Comparison of ENCODE assay signal across 12 cellular contexts in the genomic region with DNA sequence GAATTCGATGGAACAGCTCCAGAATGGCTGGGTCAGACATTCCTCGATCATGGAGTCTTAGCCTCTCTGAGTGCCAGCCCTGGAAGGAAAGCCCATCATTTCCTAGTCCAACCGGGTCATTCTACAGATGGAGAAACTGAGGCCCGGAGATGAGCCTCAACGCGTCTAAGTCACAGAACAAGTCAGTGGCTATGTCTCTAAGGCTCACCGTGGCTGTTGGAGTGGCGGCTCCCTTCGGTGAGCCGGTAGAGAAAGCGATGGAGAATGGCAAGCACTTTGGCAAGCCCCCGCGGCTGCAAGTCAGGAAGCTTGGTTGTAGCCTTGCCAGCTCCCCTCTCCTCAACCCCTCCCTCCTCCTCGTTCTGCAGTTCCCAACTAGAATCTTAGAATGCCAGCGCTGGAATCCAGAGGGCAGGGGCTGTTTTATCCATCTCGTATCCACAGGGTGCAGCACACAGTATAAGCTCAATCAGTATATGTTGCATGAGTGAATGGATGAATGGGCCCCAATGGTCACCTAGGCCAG. TPM values are rescaled to one million over a fixed set of nuclear protein-coding genes. Genes with fewer than 3 reads are reported as not detected.
A peak's percentile ranks its signal among the peaks of the same experiment; 100 is the strongest.
DNase-seq lines count a peak whose midpoint lies in the region; ATAC-seq and TF ChIP-seq lines count a peak whose summit lies in the region.
"Had no signal": no experiment of that assay in that cellular context is flagged by ENCODE, and none has a peak within 500 bp of the region (broad histone marks: within the 10 kb centered on the region; RNA-seq: fewer than 3 reads in every experiment).

No MANE protein-coding gene starts in this region.

- no peaks in the 10 kb centered on the region for H3K9me3 ChIP-seq in hepatocyte (ENCODE audit: low read depth)
- H3K9me3 ChIP-seq: BLaER1 treated with 17β-estradiol and CSF1 and Interleukin-3, amounts not matched to agents 10 nM and 100 nM had no signal

- TF ChIP-seq CTCF in RWPE1 (conservative IDR thresholded peaks at IDR 0.05; ENCODE audit: low read depth) = no peak
- no peak for TF ChIP-seq CTCF in hepatocyte (IDR thresholded peaks at IDR 0.05; ENCODE audit: poor library complexity)
- TF ChIP-seq CTCF in activated CD8-positive, alpha-beta T cell treated with anti-CD3 and anti-CD28 coated beads for 36 hours (IDR thresholded peaks at IDR 0.05) = no peak

- no peaks in the 10 kb centered on the region for H3K9me2 ChIP-seq in hepatocyte (replicated peaks; ENCODE audit: insufficient read depth)

- no peaks in the 10 kb centered on the region for H4K20me1 ChIP-seq in hepatocyte (ENCODE audit: insufficient read depth, poor library complexity, severe bottlenecking)
- H4K20me1 ChIP-seq: BLaER1 treated with 17β-estradiol and CSF1 and Interleukin-3, amounts not matched to agents 10 nM and 100 nM had no signal

- CTCF ChIA-PET in RWPE1 (lab: Yijun Ruan, JAX) = interaction anchor here (0.6 to 1.3 kb wide), 11 partner anchors 14 to 860 kb away, joined by 3 to 8 read pairs (median 3); no protein-coding TSS in a partner anchor
- CTCF ChIA-PET in activated CD8-positive, alpha-beta T cell treated with anti-CD3 and anti-CD28 coated beads for 36 hours (lab: Charles Lee) = no interaction called here

- H3K4me1 ChIP-seq in hepatocyte (ENCODE audit: insufficient read depth) (peaks cover 17% of the 10 kb centered on the region), rectal smooth muscle tissue (ENCODE audit: control insufficient read depth, insufficient read depth, low read length) (peaks cover 12% of the 10 kb centered on the region)

- H3K79me2 ChIP-seq in hepatocyte = no peaks in the 10 kb centered on the region

- intact Hi-C loops in activated CD8-positive, alpha-beta T cell treated with anti-CD3 and anti-CD28 coated beads for 36 hours (cut with micrococcal nuclease) = no loop called here

- no peak overlapping the region for H3K4me3 ChIP-seq in hepatocyte
- peak overlapping the region; percentile 43 for H3K4me3 ChIP-seq in rectal smooth muscle tissue (ENCODE audit: low read length)
- H3K4me3 ChIP-seq: BLaER1 treated with 17β-estradiol and CSF1 and Interleukin-3, amounts not matched to agents 10 nM and 100 nM had no signal

- no peaks in the 10 kb centered on the region for H3K36me3 Mint-ChIP-seq in activated CD8-positive, alpha-beta T cell treated with anti-CD3 and anti-CD28 coated beads for 36 hours (ENCODE audit: low read depth)

- H2AFZ ChIP-seq in hepatocyte = no peak overlapping the region

- TF ChIP-seq POLR2A in GM18505 (IDR thresholded peaks at IDR 0.05; ENCODE audit: borderline replicate concordance, extremely low read depth, insufficient read depth, insufficient read length) = no peak

- H3K4me1 Mint-ChIP-seq in activated CD8-positive, alpha-beta T cell treated with anti-CD3 and anti-CD28 coated beads for 36 hours (ENCODE audit: low read depth) = no peaks in the 10 kb centered on the region

- H3K27ac ChIP-seq in RWPE1 (peak overlapping the region; percentile 69), hepatocyte (peak overlapping the region; percentile 91), rectal smooth muscle tissue (ENCODE audit: low read depth, low read length) (peak overlapping the region; percentile 42)
- H3K27ac ChIP-seq: BLaER1 treated with 17β-estradiol and CSF1 and Interleukin-3, amounts not matched to agents 10 nM and 100 nM had no signal

- ATAC-seq in activated CD8-positive, alpha-beta T cell treated with anti-CD3 and anti-CD28 coated beads for 36 hours = no peak
- ATAC-seq in GM18505 (IDR thresholded peaks at IDR 0.05; ENCODE audit: unreplicated experiment) = no peak

- no peaks in the 10 kb centered on the region for H3K27me3 ChIP-seq in hepatocyte
- peaks cover 3% of the 10 kb centered on the region for H3K27me3 ChIP-seq in rectal smooth muscle tissue (ENCODE audit: control insufficient read depth, insufficient read depth, low read length)

- DNase-seq in AG08396 (ENCODE audit: low spot score) (peak; percentile 76), RWPE1 (ENCODE audit: low spot score) (no peak), hepatocyte (ENCODE audit: low spot score) (peak; percentile 28), KG1 (lab: John Stamatoyannopoulos, UW) (no peak), iPS-NIHi11 (ENCODE audit: low spot score) (no peak)
- no peak for DNase-seq in activated CD8-positive, alpha-beta T cell treated with anti-CD3 and anti-CD28 coated beads for 36 hours
- DNase-seq: activated CD8-positive, alpha-beta memory T cell treated with anti-CD3 and anti-CD28 coated beads, Interleukin-2, amount 50 U/mL, for 4 hours; NCI-H1417 had no signal

- no peak overlapping the region for H3K27ac Mint-ChIP-seq in activated CD8-positive, alpha-beta T cell treated with anti-CD3 and anti-CD28 coated beads for 36 hours
- H3K27ac Mint-ChIP-seq: T-helper 2 cell treated with Interferon-gamma antibody and Interleukin-4, amounts not matched to agents 5 μg/mL and 100 μg/mL, for 36 hours had no signal

- WGBS in hepatocyte (ENCODE audit: low lambda C conversion rate, missing lambda C conversion rate) = 18% methylated on average over 16 of the region's 16 CpGs

- peak overlapping the region; percentile 88 for H3K4me2 ChIP-seq in hepatocyte
- H3K4me2 ChIP-seq: BLaER1 treated with 17β-estradiol and CSF1 and Interleukin-3, amounts not matched to agents 10 nM and 100 nM had no signal

- POLR2A ChIA-PET in RWPE1 (lab: Yijun Ruan, JAX; ENCODE audit: low non-redundant PET) = interaction anchor here (0.8 kb wide), 1 partner anchor 38 kb away, joined by 4 read pairs; no protein-coding TSS in a partner anchor
- POLR2A ChIA-PET in activated CD8-positive, alpha-beta T cell treated with anti-CD3 and anti-CD28 coated beads for 36 hours (lab: Charles Lee) = no interaction called here

- H3K27me3 Mint-ChIP-seq in activated CD8-positive, alpha-beta T cell treated with anti-CD3 and anti-CD28 coated beads for 36 hours = peaks cover 26% of the 10 kb centered on the region

- no peak overlapping the region for H3K4me3 Mint-ChIP-seq in activated CD8-positive, alpha-beta T cell treated with anti-CD3 and anti-CD28 coated beads for 36 hours
- H3K4me3 Mint-ChIP-seq: T-helper 2 cell treated with Interferon-gamma antibody and Interleukin-4, amounts not matched to agents 5 μg/mL and 100 μg/mL, for 36 hours had no signal

- H3K36me3 ChIP-seq in hepatocyte (replicated peaks; ENCODE audit: insufficient read depth, low read depth) (no peaks in the 10 kb centered on the region), rectal smooth muscle tissue (ENCODE audit: control insufficient read depth, insufficient read depth, low read length) (no peaks in the 10 kb centered on the region)
- H3K36me3 ChIP-seq: BLaER1 treated with 17β-estradiol and CSF1 and Interleukin-3, amounts not matched to agents 10 nM and 100 nM had no signal

- H3K9me3 Mint-ChIP-seq in activated CD8-positive, alpha-beta T cell treated with anti-CD3 and anti-CD28 coated beads for 36 hours = no peaks in the 10 kb centered on the region
- H3K9me3 Mint-ChIP-seq: T-helper 2 cell treated with Interferon-gamma antibody and Interleukin-4, amounts not matched to agents 5 μg/mL and 100 μg/mL, for 36 hours had no signal

- no peak overlapping the region for H3K9ac ChIP-seq in rectal smooth muscle tissue (ENCODE audit: low read length)
- H3K9ac ChIP-seq: BLaER1 treated with 17β-estradiol and CSF1 and Interleukin-3, amounts not matched to agents 10 nM and 100 nM had no signal

RNA-seq across cellular contexts. Expression of gene ARSI, which starts 0.4 kb away (rescaled TPM):
- total RNA-seq in hepatocyte = 18.4 and 27.9 TPM in 2 replicates
- polyA plus RNA-seq in hepatocyte = 27.1 and 42.8 TPM in 2 replicates
- total RNA-seq in activated CD8-positive, alpha-beta T cell treated with anti-CD3 and anti-CD28 coated beads for 36 hours = not detected

RNA-seq across cellular contexts. Expression of gene CAMK2A, which starts 13.6 kb away (rescaled TPM):
- 0.88 and 2.6 TPM in 2 replicates for total RNA-seq in hepatocyte
- 1.0 and 1.2 TPM in 2 replicates for polyA plus RNA-seq in hepatocyte
- not detected for total RNA-seq in activated CD8-positive, alpha-beta T cell treated with anti-CD3 and anti-CD28 coated beads for 36 hours

RNA-seq across cellular contexts. Expression of gene TCOF1, which starts 54.4 kb away (rescaled TPM):
- 19.9 and 21.2 TPM in 2 replicates for total RNA-seq in hepatocyte
- 22.5 and 24.0 TPM in 2 replicates for polyA plus RNA-seq in hepatocyte
- total RNA-seq in activated CD8-positive, alpha-beta T cell treated with anti-CD3 and anti-CD28 coated beads for 36 hours = 100 to 1,000 TPM; 114 to 117 TPM

Comparison
In these comparisons a context has a peak if more than half of its experiments do, and no peak if none do; other contexts are left out.
1. DNase-seq: peak in AG08396 (single experiment) and hepatocyte (single experiment); none in RWPE1 (single experiment), activated CD8-positive, alpha-beta T cell treated with anti-CD3 and anti-CD28 coated beads for 36 hours (single experiment), KG1 (single experiment) and iPS-NIHi11 (single experiment).
2. RNA of gene ARSI, which starts 0.4 kb away (total RNA-seq): 18.4 to 27.9 TPM in hepatocyte; not detected in activated CD8-positive, alpha-beta T cell treated with anti-CD3 and anti-CD28 coated beads for 36 hours; every median in the first group is over 10 times any median in the second.
3. Peak in every context shown above with its lines, with median percentiles within 50 percentile points of each other: H3K27ac ChIP-seq.